ENCODE assay signal across 31 cellular contexts in genomic region chr20:60687213-60687612, GRCh38.
"Had no signal": no experiment of that assay in that cellular context is flagged by ENCODE, and none has a peak within 500 bp of the region (broad histone marks: within the 10 kb centered on the region; RNA-seq: fewer than 3 reads in every experiment).

No MANE protein-coding gene starts in this region.

- ATAC-seq: natural killer cell; psoas muscle; right cardiac atrium; sciatic nerve; stimulated activated memory B cell treated with anti-CD40 and anti-IgM and Interleukin-4, amounts not matched to agents 10 μg/mL and 1 μg/mL and 100 μg/mL, for 72 hours; stimulated activated naive CD8-positive, alpha-beta T cell treated with anti-CD3 and anti-CD28 coated beads, Interleukin-15, amount 100 ng/mL, for 72 hours; stimulated activated naive CD8-positive, alpha-beta T cell treated with anti-CD3 and anti-CD28 coated beads, Interleukin-15, Interleukin-2, amounts not matched to agents 100 U/mL and 50 U/mL, for 24 hours; upper lobe of right lung had no signal

- H3K9me3 ChIP-seq: ovary, psoas muscle, spleen, suprapubic skin, testis, tibial artery, transverse colon, upper lobe of right lung, uterus had no signal

- H3K4me1 Mint-ChIP-seq: natural killer cell; stimulated activated memory B cell treated with anti-CD40 and anti-IgM and Interleukin-4, amounts not matched to agents 10 μg/mL and 1 μg/mL and 100 μg/mL, for 72 hours; stimulated activated naive CD8-positive, alpha-beta T cell treated with anti-CD3 and anti-CD28 coated beads, Interleukin-15, amount 100 ng/mL, for 72 hours had no signal

- H3K9me3 Mint-ChIP-seq: natural killer cell; nephron; neural progenitor cell; stimulated activated naive CD8-positive, alpha-beta T cell treated with anti-CD3 and anti-CD28 coated beads, Interleukin-15, amount 100 ng/mL, for 72 hours; type B pancreatic cell had no signal

- DNase-seq: natural killer cell; occipital lobe; ovary; posterior cingulate gyrus; psoas muscle; right cardiac atrium; spleen; stimulated activated CD4-positive, alpha-beta T cell treated with anti-CD3 and anti-CD28 coated beads, Interleukin-12 subunit alpha, Interleukin-12 subunit beta, amount 100 ng/mL, for 4 hours; stimulated activated CD4-positive, alpha-beta T cell treated with anti-CD3 and anti-CD28 coated beads, Interleukin-1b, Interleukin-23, amount 100 ng/mL, for 48 hours; stimulated activated CD4-positive, alpha-beta T cell treated with anti-CD3 and anti-CD28 coated beads, Interleukin-4, amount 100 ng/mL, for 1 hour; stimulated activated CD4-positive, alpha-beta T cell treated with anti-CD3 and anti-CD28 coated beads, Interleukin-4, amount 100 ng/mL, for 4 hours; stimulated activated CD8-positive, alpha-beta memory T cell treated with anti-CD3 and anti-CD28 coated beads, Interleukin-4, amount 100 ng/mL, for 48 hours; stimulated activated naive CD4-positive, alpha-beta T cell; stimulated activated naive CD8-positive, alpha-beta T cell treated with anti-CD3 and anti-CD28 coated beads, Interleukin-15, amount 100 ng/mL, for 72 hours; stimulated activated naive CD8-positive, alpha-beta T cell treated with anti-CD3 and anti-CD28 coated beads, Interleukin-15, Interleukin-2, amounts not matched to agents 100 U/mL and 50 U/mL, for 24 hours; substantia nigra; testis; tibial artery; transverse colon; upper lobe of right lung; uterus had no signal

- H2AFZ ChIP-seq: neural progenitor cell, parathyroid adenoma had no signal

- H3K4me3 Mint-ChIP-seq: natural killer cell; nephron; neural progenitor cell; stimulated activated memory B cell treated with anti-CD40 and anti-IgM and Interleukin-4, amounts not matched to agents 10 μg/mL and 1 μg/mL and 100 μg/mL, for 72 hours; stimulated activated naive CD8-positive, alpha-beta T cell treated with anti-CD3 and anti-CD28 coated beads, Interleukin-15, amount 100 ng/mL, for 72 hours; type B pancreatic cell had no signal

- H3K36me3 ChIP-seq: neural progenitor cell, ovary, spleen, suprapubic skin, tibial artery, transverse colon, upper lobe of right lung, uterus had no signal

- H3K27ac ChIP-seq: neural progenitor cell, ovary, parathyroid adenoma, psoas muscle, skin epidermis, spleen, suprapubic skin, testis, tibial artery, transverse colon, upper lobe of right lung, uterus had no signal

- H3K27me3 ChIP-seq: neural progenitor cell, ovary, spleen, testis, tibial artery, transverse colon, upper lobe of right lung, uterus had no signal

- H3K36me3 Mint-ChIP-seq: natural killer cell; neural progenitor cell; stimulated activated memory B cell treated with anti-CD40 and anti-IgM and Interleukin-4, amounts not matched to agents 10 μg/mL and 1 μg/mL and 100 μg/mL, for 72 hours; type B pancreatic cell had no signal

- H3K4me1 ChIP-seq: parathyroid adenoma, psoas muscle, spleen, suprapubic skin, testis, tibial artery, transverse colon, upper lobe of right lung, uterus had no signal

- H3K9ac ChIP-seq: neural progenitor cell, parathyroid adenoma had no signal

- H3K79me2 ChIP-seq: parathyroid adenoma had no signal

- H3K4me2 ChIP-seq: neural progenitor cell, smooth muscle cell had no signal

- H3K27ac Mint-ChIP-seq: natural killer cell; nephron; neural progenitor cell; progenitor cell of endocrine pancreas; stimulated activated memory B cell treated with anti-CD40 and anti-IgM and Interleukin-4, amounts not matched to agents 10 μg/mL and 1 μg/mL and 100 μg/mL, for 72 hours; stimulated activated naive CD8-positive, alpha-beta T cell treated with anti-CD3 and anti-CD28 coated beads, Interleukin-15, amount 100 ng/mL, for 72 hours; type B pancreatic cell had no signal

- H3K4me3 ChIP-seq: neural progenitor cell, ovary, psoas muscle, skin epidermis, smooth muscle cell, spleen, suprapubic skin, testis, tibial artery, transverse colon, upper lobe of right lung, uterus had no signal
